ENCODE assay signal across 11 cellular contexts in genomic region chr19:15294591-15294990, GRCh38. TPM values are rescaled to one million over a fixed set of nuclear protein-coding genes. Genes with fewer than 3 reads are reported as not detected.
A peak's percentile ranks its signal among the peaks of the same experiment; 100 is the strongest.
DNase-seq lines count a peak whose midpoint lies in the region; ATAC-seq and TF ChIP-seq lines count a peak whose summit lies in the region.
"Had no signal": no experiment of that assay in that cellular context is flagged by ENCODE, and none has a peak within 500 bp of the region (broad histone marks: within the 10 kb centered on the region; RNA-seq: fewer than 3 reads in every experiment).

No MANE protein-coding gene starts in this region.

- H3K4me1 Mint-ChIP-seq in CD14-positive monocyte = peaks cover 83% of the 10 kb centered on the region
- H3K4me1 Mint-ChIP-seq in brain = peaks cover 99% of the 10 kb centered on the region

- no peak for TF ChIP-seq CTCF in CD14-positive monocyte (IDR thresholded peaks at IDR 0.05)
- TF ChIP-seq CTCF in brain (conservative IDR thresholded peaks at IDR 0.05) = no peak

- H3K4me1 ChIP-seq in muscle layer of duodenum (ENCODE audit: control insufficient read depth in 1 of 2, insufficient read depth in 2 of 2, low read length in 2 of 2) = peaks cover 42 to 95% of the 10 kb centered on the region in 2 donors

- peak overlapping the region; percentile 42 for H3K27ac ChIP-seq in muscle layer of duodenum (ENCODE audit: low read length)

- H3K36me3 Mint-ChIP-seq in CD14-positive monocyte = peaks cover 12 to 26% of the 10 kb centered on the region in 2 donors
- H3K36me3 Mint-ChIP-seq in brain = peaks cover 30% of the 10 kb centered on the region

- H3K4me3 Mint-ChIP-seq in CD14-positive monocyte (no peak overlapping the region), brain (peak overlapping the region in 1 of 5 experiments; percentile 46)
- H3K4me3 Mint-ChIP-seq: neural crest cell had no signal

- ATAC-seq in GM18858 (IDR thresholded peaks at IDR 0.05; ENCODE audit: unreplicated experiment) = no peak
- no peak for ATAC-seq in HG02870 (IDR thresholded peaks at IDR 0.05; ENCODE audit: unreplicated experiment)

- H3K27me3 ChIP-seq in muscle layer of duodenum (ENCODE audit: low read depth, low read length) = no peaks in the 10 kb centered on the region

- H3K4me3 ChIP-seq in muscle layer of duodenum (ENCODE audit: low read depth in 1 of 2, low read length in 2 of 2) = no peak overlapping the region

- DNase-seq in CD14-positive monocyte (ENCODE audit: low spot score) (no peak), HUDEP-2 (lab: John Stamatoyannopoulos, UW; ENCODE audit: unreplicated experiment in 76 of 76) (peak in 72 of 76 experiments; percentile 43 to 91 (median 78)), AG08396 (ENCODE audit: low spot score) (no peak), mesenteric fat pad (ENCODE audit: low spot score) (no peak)
- DNase-seq: NCI-H510A; stimulated activated CD4-positive, alpha-beta T cell treated with anti-CD3 and anti-CD28 coated beads, Interleukin-4, amount 100 ng/mL, for 4 hours had no signal

- H3K9me3 Mint-ChIP-seq in CD14-positive monocyte (no peaks in the 10 kb centered on the region), brain (peaks cover 0 to 2% (median 0%) of the 10 kb centered on the region in 5 experiments)
- H3K9me3 Mint-ChIP-seq: neural crest cell had no signal

- intact Hi-C loops in CD14-positive monocyte (cut with micrococcal nuclease) = no loop called here

- H3K27me3 Mint-ChIP-seq in CD14-positive monocyte (ENCODE audit: low read depth in 3 of 3) (no peaks in the 10 kb centered on the region), brain (no peaks in the 10 kb centered on the region)

- no peaks in the 10 kb centered on the region for H3K9me3 ChIP-seq in muscle layer of duodenum (ENCODE audit: control insufficient read depth in 1 of 2, low read length in 2 of 2)

- H3K36me3 ChIP-seq in muscle layer of duodenum (ENCODE audit: control insufficient read depth in 1 of 2, insufficient read depth in 2 of 2, low read length in 2 of 2) = no peaks in the 10 kb centered on the region

- H3K27ac Mint-ChIP-seq in CD14-positive monocyte (peak overlapping the region in 4 of 7 donors; percentile 12 to 66 (median 44)), brain (peak overlapping the region in 4 of 5 experiments; percentile 34 to 84 (median 67))

RNA-seq across cellular contexts. Expression of gene BRD4, which starts 37.7 kb away (rescaled TPM):
- polyA plus RNA-seq in CD14-positive monocyte = 1 to 10 TPM; 3.7 to 4.2 TPM
- polyA plus RNA-seq in brain (ENCODE audit: insufficient read depth, low read depth, low replicate concordance) = 46.0 TPM
- total RNA-seq in mesenteric fat pad = 96.3 TPM

Comparison
In these comparisons a context has a peak if more than half of its experiments do, and no peak if none do; other contexts are left out.
1. DNase-seq: peak in HUDEP-2 (72 of 76); none in CD14-positive monocyte (single experiment), AG08396 (single experiment) and mesenteric fat pad (single experiment).